Comparison of ENCODE assay signal across 1 cellular context in genomic region chr7:74496773-74497172, GRCh38. TPM values are rescaled to one million over a fixed set of nuclear protein-coding genes. Genes with fewer than 3 reads are reported as not detected.
"Had no signal": no experiment of that assay in that cellular context is flagged by ENCODE, and none has a peak within 500 bp of the region (broad histone marks: within the 10 kb centered on the region; RNA-seq: fewer than 3 reads in every experiment).

No MANE protein-coding gene starts in this region.

RNA-seq across cellular contexts. Expression of gene GTF2IRD1, which starts 43.1 kb away (rescaled TPM):
- polyA plus RNA-seq: immature natural killer cell had no signal
